Comparison of ENCODE assay signal across 13 cellular contexts in the genomic region with DNA sequence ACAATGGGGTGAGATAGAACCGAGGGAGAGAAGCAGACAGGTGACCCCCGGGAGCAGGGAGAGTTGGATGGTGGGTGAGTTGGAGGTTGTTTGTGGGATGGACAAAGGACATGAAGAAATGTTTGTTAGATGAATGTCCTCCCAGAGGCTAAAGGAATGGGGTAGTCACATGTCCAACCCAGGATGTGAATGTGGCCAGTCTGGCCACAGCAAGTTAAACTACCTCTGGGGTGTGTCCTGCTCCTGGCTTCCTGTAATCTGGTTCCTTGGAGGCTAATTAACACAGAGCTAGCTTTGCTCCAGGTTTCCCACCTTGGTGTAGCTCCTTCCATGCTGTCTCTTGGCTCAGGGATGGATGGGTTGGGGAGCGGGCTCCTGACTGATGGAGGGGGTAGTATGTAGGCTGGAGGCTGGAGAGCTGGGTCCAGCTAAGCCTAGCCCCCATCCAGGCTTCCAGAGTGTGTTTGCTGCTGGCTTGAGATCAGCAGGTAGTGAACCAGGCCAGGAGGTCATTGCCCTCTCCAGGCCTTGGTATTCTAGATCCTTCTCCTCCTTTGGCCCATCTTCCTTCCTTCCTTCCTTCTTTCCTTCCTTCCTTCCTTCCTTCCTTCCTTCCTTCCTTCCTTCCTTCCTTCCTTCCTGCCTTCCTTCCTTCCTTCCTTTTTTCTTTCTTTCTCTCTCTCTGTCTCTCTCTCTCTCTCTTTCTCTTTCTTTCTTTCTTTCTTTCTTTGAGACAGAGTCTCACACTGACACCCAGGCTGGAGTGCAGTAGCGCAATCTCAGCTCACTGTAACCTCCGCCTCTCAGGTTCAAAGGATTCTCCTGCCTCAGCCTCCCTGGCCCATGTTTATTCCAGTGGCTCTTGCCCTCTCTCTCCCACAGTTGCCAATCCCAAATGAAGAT. TPM values are rescaled to one million over a fixed set of nuclear protein-coding genes. Genes with fewer than 3 reads are reported as not detected.
DNase-seq lines count a peak whose midpoint lies in the region; ATAC-seq and TF ChIP-seq lines count a peak whose summit lies in the region.
"Had no signal": no experiment of that assay in that cellular context is flagged by ENCODE, and none has a peak within 500 bp of the region (broad histone marks: within the 10 kb centered on the region; RNA-seq: fewer than 3 reads in every experiment).

No MANE protein-coding gene starts in this region.

- peaks cover 6% of the 10 kb centered on the region for H3K4me1 ChIP-seq in CD4-positive, CD25-positive, alpha-beta regulatory T cell (ENCODE audit: control insufficient read depth, insufficient read depth, low read length, poor library complexity, severe bottlenecking)
- H3K4me1 ChIP-seq in GM23338 (ENCODE audit: insufficient read depth), result peaks cover 25% of the 10 kb centered on the region; the same call in 1 of the 2 replicates
- H3K4me1 ChIP-seq: SJSA1 had no signal

- H3F3A ChIP-seq in GM23338 (replicated peaks; ENCODE audit: low read depth) (peaks cover 8% of the 10 kb centered on the region), SU-DHL-6 (ENCODE audit: insufficient read depth) (peaks cover 33% of the 10 kb centered on the region)

- H2AFZ ChIP-seq in GM23338, result peak overlapping the region; percentile 61
- H2AFZ ChIP-seq in SU-DHL-6 (ENCODE audit: low read depth, low read length, severe bottlenecking), result no peak overlapping the region

- no peak overlapping the region for H3K27ac ChIP-seq in CD4-positive, CD25-positive, alpha-beta regulatory T cell (ENCODE audit: insufficient read depth, low read length, poor library complexity, severe bottlenecking)
- peak overlapping the region; percentile 98 for H3K27ac ChIP-seq in GM23338 (ENCODE audit: low read depth)
- peak overlapping the region; percentile 90 for H3K27ac ChIP-seq in SU-DHL-6 (ENCODE audit: low read depth, low read length)
- H3K27ac ChIP-seq: SJSA1 had no signal

- no peaks in the 10 kb centered on the region for H3K9me3 ChIP-seq in CD4-positive, CD25-positive, alpha-beta regulatory T cell (ENCODE audit: control insufficient read depth in 2 of 2, low read length in 2 of 2)
- no peaks in the 10 kb centered on the region for H3K9me3 ChIP-seq in SU-DHL-6 (ENCODE audit: insufficient read depth, low read length)
- H3K9me3 ChIP-seq: SJSA1 had no signal

- intact Hi-C loops in activated T-helper 1 cell treated with anti-CD3 and anti-CD28 coated beads, Interleukin-12 subunit alpha, Interleukin-12 subunit beta, Interleukin-2, Interleukin-4 antibody, amounts not matched to agents 30 ng/mL and 10 ng/mL and 1 ng/mL, durations not matched to agents 14 hours and 24 hours and 36 hours (cut with micrococcal nuclease), result no loop called here

- H3K9ac ChIP-seq in SU-DHL-6 (ENCODE audit: low read length), result peak overlapping the region; percentile 21; the same call in 1 of the 2 replicates

- no peak overlapping the region for H3K4me3 Mint-ChIP-seq in CD4-positive, CD25-positive, alpha-beta regulatory T cell
- H3K4me3 Mint-ChIP-seq in GM23338 (peak overlapping the region; percentile 7; the same call in 1 of the 3 replicates), progenitor cell of endocrine pancreas (ENCODE audit: low read depth) (no peak overlapping the region)
- H3K4me3 Mint-ChIP-seq in stimulated activated naive CD8-positive, alpha-beta T cell treated with anti-CD3 and anti-CD28 coated beads, Interleukin-15, amount 100 ng/mL, for 72 hours, result no peak overlapping the region
- H3K4me3 Mint-ChIP-seq in activated T-helper 1 cell treated with anti-CD3 and anti-CD28 coated beads, Interleukin-12 subunit alpha, Interleukin-12 subunit beta, Interleukin-2, Interleukin-4 antibody, amounts not matched to agents 30 ng/mL and 10 ng/mL and 1 ng/mL, durations not matched to agents 14 hours and 24 hours and 36 hours, result no peak overlapping the region
- H3K4me3 Mint-ChIP-seq: brain had no signal

- no peak for DNase-seq in CD4-positive, CD25-positive, alpha-beta regulatory T cell
- DNase-seq in GM23338 (ENCODE audit: low spot score), result no peak
- DNase-seq in kidney tubule cell (ENCODE audit: low spot score), result peak; percentile 46
- no peak for DNase-seq in stimulated activated naive CD8-positive, alpha-beta T cell treated with anti-CD3 and anti-CD28 coated beads, Interleukin-15, amount 100 ng/mL, for 72 hours
- no peak for DNase-seq in activated T-helper 1 cell treated with anti-CD3 and anti-CD28 coated beads, Interleukin-12 subunit alpha, Interleukin-12 subunit beta, Interleukin-2, Interleukin-4 antibody, amounts not matched to agents 30 ng/mL and 10 ng/mL and 1 ng/mL, durations not matched to agents 14 hours and 24 hours and 36 hours (ENCODE audit: low spot score)
- DNase-seq in progenitor cell of endocrine pancreas (ENCODE audit: low spot score, unreplicated experiment), result no peak
- DNase-seq: activated CD4-positive, CD25-positive, alpha-beta regulatory T cell; GF-D8; NCI-H524 treated with DMSO at 0.1 percent for 48 hours had no signal

- H4K20me1 ChIP-seq in GM23338 (replicated peaks; ENCODE audit: insufficient read depth) (no peaks in the 10 kb centered on the region), SU-DHL-6 (ENCODE audit: low read depth, low read length) (no peaks in the 10 kb centered on the region)

- H3K27ac Mint-ChIP-seq in CD4-positive, CD25-positive, alpha-beta regulatory T cell, result peak overlapping the region in 2 of 3 donors; percentile 20 to 72
- H3K27ac Mint-ChIP-seq in GM23338 (peak overlapping the region; percentile 79), progenitor cell of endocrine pancreas (no peak overlapping the region)
- H3K27ac Mint-ChIP-seq in stimulated activated naive CD8-positive, alpha-beta T cell treated with anti-CD3 and anti-CD28 coated beads, Interleukin-15, amount 100 ng/mL, for 72 hours, result peak overlapping the region in 1 of 2 donors; percentile 52
- H3K27ac Mint-ChIP-seq in activated T-helper 1 cell treated with anti-CD3 and anti-CD28 coated beads, Interleukin-12 subunit alpha, Interleukin-12 subunit beta, Interleukin-2, Interleukin-4 antibody, amounts not matched to agents 30 ng/mL and 10 ng/mL and 1 ng/mL, durations not matched to agents 14 hours and 24 hours and 36 hours, result no peak overlapping the region
- H3K27ac Mint-ChIP-seq: brain had no signal

- no peaks in the 10 kb centered on the region for H3K27me3 ChIP-seq in CD4-positive, CD25-positive, alpha-beta regulatory T cell (ENCODE audit: control insufficient read depth, insufficient read depth, low read length)
- H3K27me3 ChIP-seq in GM23338 (ENCODE audit: insufficient read depth) (no peaks in the 10 kb centered on the region), SU-DHL-6 (ENCODE audit: low read length) (no peaks in the 10 kb centered on the region)
- H3K27me3 ChIP-seq: SJSA1 had no signal

- H3K4me1 Mint-ChIP-seq in CD4-positive, CD25-positive, alpha-beta regulatory T cell, result peaks cover 0 to 15% (median 8%) of the 10 kb centered on the region in 4 donors
- H3K4me1 Mint-ChIP-seq in GM23338, result peaks cover 30% of the 10 kb centered on the region
- H3K4me1 Mint-ChIP-seq in stimulated activated naive CD8-positive, alpha-beta T cell treated with anti-CD3 and anti-CD28 coated beads, Interleukin-15, amount 100 ng/mL, for 72 hours, result peaks cover 14% of the 10 kb centered on the region
- H3K4me1 Mint-ChIP-seq in activated T-helper 1 cell treated with anti-CD3 and anti-CD28 coated beads, Interleukin-12 subunit alpha, Interleukin-12 subunit beta, Interleukin-2, Interleukin-4 antibody, amounts not matched to agents 30 ng/mL and 10 ng/mL and 1 ng/mL, durations not matched to agents 14 hours and 24 hours and 36 hours (ENCODE audit: low read depth), result peaks cover 25% of the 10 kb centered on the region
- no peaks in the 10 kb centered on the region for H3K4me1 Mint-ChIP-seq in progenitor cell of endocrine pancreas (ENCODE audit: low read depth)

- H3K4me2 ChIP-seq in GM23338 (0 out of 2 replicates have a peak overlapping the region, but pooled peaks have one; percentile 24), SU-DHL-6 (ENCODE audit: low read depth, low read length, poor library complexity, severe bottlenecking) (peak overlapping the region; percentile 34)

- TF ChIP-seq CTCF in GM23338 (conservative IDR thresholded peaks at IDR 0.05; ENCODE audit: low read depth in 2 of 2), result no peak
- no peak for TF ChIP-seq CTCF in SU-DHL-6 (IDR thresholded peaks at IDR 0.05; ENCODE audit: insufficient read depth, low read length, poor library complexity, severe bottlenecking)
- TF ChIP-seq CTCF in progenitor cell of endocrine pancreas (IDR thresholded peaks at IDR 0.05; ENCODE audit: unreplicated experiment), result no peak

- no peaks in the 10 kb centered on the region for H3K9me3 Mint-ChIP-seq in CD4-positive, CD25-positive, alpha-beta regulatory T cell
- no peaks in the 10 kb centered on the region for H3K9me3 Mint-ChIP-seq in GM23338
- no peaks in the 10 kb centered on the region for H3K9me3 Mint-ChIP-seq in stimulated activated naive CD8-positive, alpha-beta T cell treated with anti-CD3 and anti-CD28 coated beads, Interleukin-15, amount 100 ng/mL, for 72 hours
- H3K9me3 Mint-ChIP-seq in activated T-helper 1 cell treated with anti-CD3 and anti-CD28 coated beads, Interleukin-12 subunit alpha, Interleukin-12 subunit beta, Interleukin-2, Interleukin-4 antibody, amounts not matched to agents 30 ng/mL and 10 ng/mL and 1 ng/mL, durations not matched to agents 14 hours and 24 hours and 36 hours, result no peaks in the 10 kb centered on the region
- H3K9me3 Mint-ChIP-seq in progenitor cell of endocrine pancreas (ENCODE audit: low read depth), result no peaks in the 10 kb centered on the region

- no peak for ATAC-seq in CD4-positive, CD25-positive, alpha-beta regulatory T cell (ENCODE audit: low read depth in 2 of 2)
- ATAC-seq in GM23338, result no peak
- no peak for ATAC-seq in HG02759 (IDR thresholded peaks at IDR 0.05; ENCODE audit: unreplicated experiment)
- no peak for ATAC-seq in stimulated activated naive CD8-positive, alpha-beta T cell treated with anti-CD3 and anti-CD28 coated beads, Interleukin-15, amount 100 ng/mL, for 72 hours

- H3K79me2 ChIP-seq in GM23338 (replicated peaks; ENCODE audit: insufficient read depth) (peaks cover 4% of the 10 kb centered on the region), SU-DHL-6 (ENCODE audit: insufficient read depth, low read length) (no peaks in the 10 kb centered on the region)

- no peaks in the 10 kb centered on the region for H3K36me3 ChIP-seq in CD4-positive, CD25-positive, alpha-beta regulatory T cell (ENCODE audit: control insufficient read depth, insufficient read depth, low read length)
- H3K36me3 ChIP-seq in GM23338 (ENCODE audit: insufficient read depth), result no peaks in the 10 kb centered on the region
- H3K36me3 ChIP-seq in SU-DHL-6 (ENCODE audit: low read length), result no peaks in the 10 kb centered on the region
- H3K36me3 ChIP-seq: SJSA1 had no signal

- H3K4me3 ChIP-seq in CD4-positive, CD25-positive, alpha-beta regulatory T cell (ENCODE audit: low read depth, low read length), result no peak overlapping the region
- H3K4me3 ChIP-seq in GM23338, result no peak overlapping the region
- no peak overlapping the region for H3K4me3 ChIP-seq in SU-DHL-6 (ENCODE audit: insufficient read depth, low read length, poor library complexity, severe bottlenecking)
- H3K4me3 ChIP-seq: SJSA1 had no signal

- peaks cover 6% of the 10 kb centered on the region for H3K27me3 Mint-ChIP-seq in CD4-positive, CD25-positive, alpha-beta regulatory T cell
- peaks cover 25% of the 10 kb centered on the region for H3K27me3 Mint-ChIP-seq in GM23338 (ENCODE audit: insufficient read depth, low read depth, poor library complexity)
- peaks cover 7% of the 10 kb centered on the region for H3K27me3 Mint-ChIP-seq in stimulated activated naive CD8-positive, alpha-beta T cell treated with anti-CD3 and anti-CD28 coated beads, Interleukin-15, amount 100 ng/mL, for 72 hours
- peaks cover 2% of the 10 kb centered on the region for H3K27me3 Mint-ChIP-seq in activated T-helper 1 cell treated with anti-CD3 and anti-CD28 coated beads, Interleukin-12 subunit alpha, Interleukin-12 subunit beta, Interleukin-2, Interleukin-4 antibody, amounts not matched to agents 30 ng/mL and 10 ng/mL and 1 ng/mL, durations not matched to agents 14 hours and 24 hours and 36 hours (ENCODE audit: insufficient read depth)
- H3K27me3 Mint-ChIP-seq in progenitor cell of endocrine pancreas, result peaks cover 7% of the 10 kb centered on the region

- H3K36me3 Mint-ChIP-seq in CD4-positive, CD25-positive, alpha-beta regulatory T cell, result no peaks in the 10 kb centered on the region
- H3K36me3 Mint-ChIP-seq in GM23338 (ENCODE audit: low read depth) (no peaks in the 10 kb centered on the region; the same call in 2 of the 3 replicates), progenitor cell of endocrine pancreas (ENCODE audit: insufficient read depth) (no peaks in the 10 kb centered on the region)
- H3K36me3 Mint-ChIP-seq in activated T-helper 1 cell treated with anti-CD3 and anti-CD28 coated beads, Interleukin-12 subunit alpha, Interleukin-12 subunit beta, Interleukin-2, Interleukin-4 antibody, amounts not matched to agents 30 ng/mL and 10 ng/mL and 1 ng/mL, durations not matched to agents 14 hours and 24 hours and 36 hours (ENCODE audit: low read depth), result no peaks in the 10 kb centered on the region
- H3K36me3 Mint-ChIP-seq: brain had no signal

- no peaks in the 10 kb centered on the region for H3K9me2 ChIP-seq in GM23338 (ENCODE audit: insufficient read depth)
- H3K9me2 ChIP-seq in SU-DHL-6 (replicated peaks; ENCODE audit: insufficient read depth, low read length), result no peaks in the 10 kb centered on the region

RNA-seq across cellular contexts. Expression of gene UBE2G1, which starts 28.0 kb away (rescaled TPM):
- 67.9 TPM for total RNA-seq in CD4-positive, CD25-positive, alpha-beta regulatory T cell
- 10 to 100 TPM; 55.0 to 66.7 (median 58.7) TPM for polyA plus RNA-seq in CD4-positive, CD25-positive, alpha-beta regulatory T cell
- total RNA-seq in GM23338 (2014; rRNA removed; shearing (Covaris generic)), result 145 and 161 TPM in 2 replicates
- 64.2 and 71.9 TPM in 2 replicates for polyA plus RNA-seq in GM23338 (2016; fragmentation: Nextera tagmentation; extraction: Ambion mirVana)
- total RNA-seq in activated T-helper 1 cell treated with anti-CD3 and anti-CD28 coated beads, Interleukin-12 subunit alpha, Interleukin-12 subunit beta, Interleukin-2, Interleukin-4 antibody, amounts not matched to agents 30 ng/mL and 10 ng/mL and 1 ng/mL, durations not matched to agents 14 hours and 24 hours and 36 hours, result 80.3 and 87.3 TPM in 2 replicates
- 82.6 and 87.8 TPM in 2 replicates for total RNA-seq in progenitor cell of endocrine pancreas

RNA-seq across cellular contexts. Expression of gene SPNS3, which starts 39.3 kb away (rescaled TPM):
- total RNA-seq in CD4-positive, CD25-positive, alpha-beta regulatory T cell, result 2.5 TPM
- 1 to 10 TPM; 4.5 to 8.8 (median 7.7) TPM for polyA plus RNA-seq in CD4-positive, CD25-positive, alpha-beta regulatory T cell
- not detected in 2 replicates for total RNA-seq in GM23338 (2014; rRNA removed; shearing (Covaris generic))
- not detected in 2 replicates for polyA plus RNA-seq in GM23338 (2016; fragmentation: Nextera tagmentation; extraction: Ambion mirVana)
- total RNA-seq in activated T-helper 1 cell treated with anti-CD3 and anti-CD28 coated beads, Interleukin-12 subunit alpha, Interleukin-12 subunit beta, Interleukin-2, Interleukin-4 antibody, amounts not matched to agents 30 ng/mL and 10 ng/mL and 1 ng/mL, durations not matched to agents 14 hours and 24 hours and 36 hours, result 1.1 and 1.7 TPM in 2 replicates
- total RNA-seq in progenitor cell of endocrine pancreas, result not detected in 2 replicates
- total RNA-seq: SJSA1 had no signal

Comparison
In these comparisons a context has a peak if more than half of its experiments do, and no peak if none do; other contexts are left out.
1. H3K27ac Mint-ChIP-seq: peak in CD4-positive, CD25-positive, alpha-beta regulatory T cell (2 of 3) and GM23338 (single experiment); none in activated T-helper 1 cell treated with anti-CD3 and anti-CD28 coated beads, Interleukin-12 subunit alpha, Interleukin-12 subunit beta, Interleukin-2, Interleukin-4 antibody, amounts not matched to agents 30 ng/mL and 10 ng/mL and 1 ng/mL, durations not matched to agents 14 hours and 24 hours and 36 hours (single experiment) and progenitor cell of endocrine pancreas (single experiment).